ENCODE assay signal across 17 cellular contexts in genomic region chr17:67025216-67025792, GRCh38. TPM values are rescaled to one million over a fixed set of nuclear protein-coding genes. Genes with fewer than 3 reads are reported as not detected.
DNase-seq lines count a peak whose midpoint lies in the region; ATAC-seq, FAIRE-seq and TF ChIP-seq lines count a peak whose summit lies in the region.
"Had no signal": no experiment of that assay in that cellular context is flagged by ENCODE, and none has a peak within 500 bp of the region (broad histone marks: within the 10 kb centered on the region; RNA-seq: fewer than 3 reads in every experiment).

No MANE protein-coding gene starts in this region.

- no peak for FAIRE-seq in GM12891 (lab: Jason Lieb, UNC)
- FAIRE-seq: GM19239 had no signal

- ATAC-seq in lower lobe of right lung, result peak; percentile 53 to 61
- peak in 1 of 2 donors; percentile 27 for ATAC-seq in upper lobe of left lung (ENCODE audit: low FRiP score in 2 of 2)
- no peak for ATAC-seq in GM18498 (IDR thresholded peaks at IDR 0.05; ENCODE audit: unreplicated experiment)

- no peaks in the 10 kb centered on the region for H3K9me3 ChIP-seq in Peyer's patch
- no peaks in the 10 kb centered on the region for H3K9me3 ChIP-seq in lower lobe of right lung
- no peaks in the 10 kb centered on the region for H3K9me3 ChIP-seq in upper lobe of left lung
- H3K9me3 ChIP-seq: SJSA1 had no signal

- 77 to 87% methylated on average over 13 to 20 of the region's 20 CpGs for WGBS in upper lobe of left lung, 2 donors

- intact Hi-C loops in lower lobe of right lung (cut with DNase I), result no loop called here

- TF ChIP-seq POLR2A in Peyer's patch (IDR thresholded peaks at IDR 0.05) (no peak), upper lobe of left lung (IDR thresholded peaks at IDR 0.05) (no peak), GM12891 (IDR thresholded peaks at IDR 0.05; ENCODE audit: low read depth, low read length) (no peak)

- TF ChIP-seq EP300 in upper lobe of left lung (IDR thresholded peaks at IDR 0.05), result no peak

- DNase-seq in DMS79 treated with DMSO at 0.1 percent for 48 hours (lab: John Stamatoyannopoulos, UW), result peak; percentile 34
- peak in 2 of 3 donors; percentile 57 to 74 for DNase-seq in Peyer's patch
- peak; percentile 64 for DNase-seq in lower lobe of right lung
- peak; percentile 65 to 68 for DNase-seq in upper lobe of left lung
- DNase-seq in GM12891 (ENCODE audit: insufficient read length, low spot score), result no peak
- no peak for DNase-seq in amniotic stem cell (lab: John Stamatoyannopoulos, UW)
- DNase-seq: C1 segment of cervical spinal cord, EL, H7, NCI-H1105 treated with DMSO at 0.1 percent for 48 hours, NCI-H1694 treated with DMSO at 0.1 percent for 48 hours had no signal

- TF ChIP-seq CTCF in Peyer's patch (IDR thresholded peaks at IDR 0.05) (no peak), lower lobe of right lung (IDR thresholded peaks at IDR 0.05) (no peak), upper lobe of left lung (IDR thresholded peaks at IDR 0.05) (no peak)

- H3K4me1 ChIP-seq in Peyer's patch (peaks cover 0 to 7% (median 0%) of the 10 kb centered on the region in 4 donors), lower lobe of right lung (no peaks in the 10 kb centered on the region), upper lobe of left lung (peaks cover 0 to 6% (median 0%) of the 10 kb centered on the region in 4 donors)

- H3K27me3 ChIP-seq in Peyer's patch (no peaks in the 10 kb centered on the region), lower lobe of right lung (ENCODE audit: low read depth) (no peaks in the 10 kb centered on the region), upper lobe of left lung (no peaks in the 10 kb centered on the region)
- H3K27me3 ChIP-seq: SJSA1 had no signal

- no peak overlapping the region for H3K4me3 ChIP-seq in Peyer's patch
- H3K4me3 ChIP-seq in lower lobe of right lung, result no peak overlapping the region
- H3K4me3 ChIP-seq in upper lobe of left lung, result no peak overlapping the region
- H3K4me3 ChIP-seq: SJSA1 had no signal

- H3K36me3 ChIP-seq in Peyer's patch (no peaks in the 10 kb centered on the region), lower lobe of right lung (no peaks in the 10 kb centered on the region), upper lobe of left lung (no peaks in the 10 kb centered on the region)

- H3K27ac ChIP-seq in Peyer's patch, result no peak overlapping the region
- H3K27ac ChIP-seq in lower lobe of right lung, result no peak overlapping the region
- no peak overlapping the region for H3K27ac ChIP-seq in upper lobe of left lung
- H3K27ac ChIP-seq: RWPE1, SJSA1 had no signal

TF ChIP-seq in GM12891, 5 proteins besides CTCF, POLR2A, EP300 and RAD21:
- TF ChIP-seq TAF1 (IDR thresholded peaks at IDR 0.05; ENCODE audit: low read depth, low read length) (no peak), PAX5 (IDR thresholded peaks at IDR 0.05; ENCODE audit: insufficient read depth, low read length, severe bottlenecking) (no peak), POLR2AphosphoS5 (IDR thresholded peaks at IDR 0.05; ENCODE audit: low read depth, low read length) (no peak), POU2F2 (IDR thresholded peaks at IDR 0.05; ENCODE audit: low read depth, low read length) (no peak), SPI1 (IDR thresholded peaks at IDR 0.05; ENCODE audit: low read depth, low read length) (no peak)

RNA-seq across cellular contexts. Expression of gene CACNG1, which starts 19.1 kb away (rescaled TPM):
- total RNA-seq in Peyer's patch (not detected), lower lobe of right lung (not detected), upper lobe of left lung (under 1 TPM in 1 of 6 donors, not detected in 5; 0.61 TPM)
- not detected for polyA plus RNA-seq in GM12891 (2012; ENCODE audit: low read depth, missing spikeins)
- total RNA-seq: A673, H7 had no signal
- polyA plus RNA-seq: IgD-negative memory B cell had no signal

Comparison
In these comparisons a context has a peak if more than half of its experiments do, and no peak if none do; other contexts are left out.
1. DNase-seq: peak in DMS79 treated with DMSO at 0.1 percent for 48 hours (single experiment), Peyer's patch (2 of 3), lower lobe of right lung (single experiment) and upper lobe of left lung (2 of 2); none in GM12891 (single experiment) and amniotic stem cell (single experiment).